1 cellular context compared by ENCODE assay signal in genomic region chr1:16241116-16241763, GRCh38.
TF ChIP-seq lines count a peak whose summit lies in the region.

No MANE protein-coding gene starts in this region.

TF ChIP-seq in GM23338, 12 proteins besides CTCF, POLR2A, EP300 and RAD21 (continued from another document):
- TF ChIP-seq ETS1 (IDR thresholded peaks at IDR 0.05) (no peak), CREB1 (CRISPR knock-in tag; IDR thresholded peaks at IDR 0.05; ENCODE audit: low read depth) (no peak), NANOG (IDR thresholded peaks at IDR 0.05; ENCODE audit: borderline replicate concordance) (no peak), ZNF331 (CRISPR knock-in tag; IDR thresholded peaks at IDR 0.05; ENCODE audit: low read depth) (no peak), EZH2 (IDR thresholded peaks at IDR 0.05; ENCODE audit: low read depth, unreplicated experiment) (no peak), EZH2phosphoT487 (IDR thresholded peaks at IDR 0.05; ENCODE audit: unreplicated experiment) (no peak)
